ENCODE assay signal across 10 cellular contexts in genomic region chr4:107559653-107560052, GRCh38.
"Had no signal": no experiment of that assay in that cellular context is flagged by ENCODE, and none has a peak within 500 bp of the region (broad histone marks: within the 10 kb centered on the region; RNA-seq: fewer than 3 reads in every experiment).

No MANE protein-coding gene starts in this region.

- H3K9ac ChIP-seq: GM23248 had no signal

- H3K36me3 ChIP-seq: HAP-1 had no signal

- H3K27ac ChIP-seq: GM23248 had no signal

- H3K4me3 ChIP-seq: GM23248, GM23338, HAP-1 had no signal

- H3K4me1 ChIP-seq: HAP-1 had no signal

- FAIRE-seq: H1, H54 had no signal

- DNase-seq: GM23248, GOT3, H7, H9, HCEC 1CT, HFFc6 had no signal
